In genomic region chr1:29698033-29698432, GRCh38 we compare ENCODE assay signal across 9 cellular contexts.
DNase-seq lines count a peak whose midpoint lies in the region; ATAC-seq and TF ChIP-seq lines count a peak whose summit lies in the region.
"Had no signal": no experiment of that assay in that cellular context is flagged by ENCODE, and none has a peak within 500 bp of the region (broad histone marks: within the 10 kb centered on the region; RNA-seq: fewer than 3 reads in every experiment).

No MANE protein-coding gene starts in this region.

- ATAC-seq in left colon (peak; percentile 49), GM21825 (IDR thresholded peaks at IDR 0.05; ENCODE audit: unreplicated experiment) (no peak), GM18870 (IDR thresholded peaks at IDR 0.05; ENCODE audit: unreplicated experiment) (no peak)
- ATAC-seq in activated CD4-positive, alpha-beta T cell treated with anti-CD3 and anti-CD28 coated beads for 36 hours, result no peak

- H3K4me1 ChIP-seq in tibial artery, result no peaks in the 10 kb centered on the region

- H3K4me3 ChIP-seq in WI38 (ENCODE audit: low read depth, low read length), result no peak overlapping the region
- H3K4me3 ChIP-seq in tibial artery, result no peak overlapping the region

- no peak overlapping the region for H3K4me3 Mint-ChIP-seq in activated CD4-positive, alpha-beta T cell treated with anti-CD3 and anti-CD28 coated beads for 36 hours

- no peak overlapping the region for H3K27ac ChIP-seq in tibial artery

- intact Hi-C loops in left colon (cut with DNase I, micrococcal nuclease), result no loop called here
- intact Hi-C loops in activated CD4-positive, alpha-beta T cell treated with anti-CD3 and anti-CD28 coated beads for 36 hours (cut with DNase I, micrococcal nuclease), result no loop called here
- intact Hi-C loops in tibial artery (cut with DNase I; ENCODE audit: low total_unique reads), result no loop called here

- H3K36me3 ChIP-seq in tibial artery, result no peaks in the 10 kb centered on the region

- H3K9me3 Mint-ChIP-seq in activated CD4-positive, alpha-beta T cell treated with anti-CD3 and anti-CD28 coated beads for 36 hours (ENCODE audit: low read depth), result peaks cover 2% of the 10 kb centered on the region

- no peaks in the 10 kb centered on the region for H3K4me1 Mint-ChIP-seq in activated CD4-positive, alpha-beta T cell treated with anti-CD3 and anti-CD28 coated beads for 36 hours

- CTCF ChIA-PET in activated CD4-positive, alpha-beta T cell treated with anti-CD3 and anti-CD28 coated beads for 36 hours (lab: Charles Lee), result no interaction called here

- TF ChIP-seq CTCF in WI38 (IDR thresholded peaks at IDR 0.05; ENCODE audit: low read depth, low read length) (peak; percentile 77), tibial artery (IDR thresholded peaks at IDR 0.05) (peak in 1 of 2 experiments; percentile 24)

- H3K36me3 Mint-ChIP-seq in activated CD4-positive, alpha-beta T cell treated with anti-CD3 and anti-CD28 coated beads for 36 hours (ENCODE audit: low read depth), result no peaks in the 10 kb centered on the region

- H3K27ac Mint-ChIP-seq in activated CD4-positive, alpha-beta T cell treated with anti-CD3 and anti-CD28 coated beads for 36 hours, result no peak overlapping the region

- peak; percentile 14 for DNase-seq in CD1c-positive myeloid dendritic cell (ENCODE audit: extremely low spot score)
- peak; percentile 43 for DNase-seq in HT-29 (ENCODE audit: low spot score)
- peak in 1 of 2 donors; percentile 9 for DNase-seq in left colon
- DNase-seq in activated CD4-positive, alpha-beta T cell treated with anti-CD3 and anti-CD28 coated beads for 36 hours, result no peak
- no peak for DNase-seq in tibial artery
- DNase-seq: activated naive CD4-positive, alpha-beta T cell treated with Interleukin-2 at 50 U/mL for 16 hours had no signal

- H3K27me3 ChIP-seq in tibial artery, result peaks cover 0 to 27% of the 10 kb centered on the region in 2 donors

- POLR2A ChIA-PET in activated CD4-positive, alpha-beta T cell treated with anti-CD3 and anti-CD28 coated beads for 36 hours (lab: Charles Lee), result no interaction called here

- peaks cover 0 to 10% (median 3%) of the 10 kb centered on the region in 3 donors for H3K9me3 ChIP-seq in tibial artery

- H3K27me3 Mint-ChIP-seq in activated CD4-positive, alpha-beta T cell treated with anti-CD3 and anti-CD28 coated beads for 36 hours, result peaks cover 21% of the 10 kb centered on the region

Comparison
In these comparisons a context has a peak if more than half of its experiments do, and no peak if none do; other contexts are left out.
1. DNase-seq: peak in CD1c-positive myeloid dendritic cell (single experiment) and HT-29 (single experiment); none in activated CD4-positive, alpha-beta T cell treated with anti-CD3 and anti-CD28 coated beads for 36 hours (single experiment) and tibial artery (0 of 2).